In the genomic region with DNA sequence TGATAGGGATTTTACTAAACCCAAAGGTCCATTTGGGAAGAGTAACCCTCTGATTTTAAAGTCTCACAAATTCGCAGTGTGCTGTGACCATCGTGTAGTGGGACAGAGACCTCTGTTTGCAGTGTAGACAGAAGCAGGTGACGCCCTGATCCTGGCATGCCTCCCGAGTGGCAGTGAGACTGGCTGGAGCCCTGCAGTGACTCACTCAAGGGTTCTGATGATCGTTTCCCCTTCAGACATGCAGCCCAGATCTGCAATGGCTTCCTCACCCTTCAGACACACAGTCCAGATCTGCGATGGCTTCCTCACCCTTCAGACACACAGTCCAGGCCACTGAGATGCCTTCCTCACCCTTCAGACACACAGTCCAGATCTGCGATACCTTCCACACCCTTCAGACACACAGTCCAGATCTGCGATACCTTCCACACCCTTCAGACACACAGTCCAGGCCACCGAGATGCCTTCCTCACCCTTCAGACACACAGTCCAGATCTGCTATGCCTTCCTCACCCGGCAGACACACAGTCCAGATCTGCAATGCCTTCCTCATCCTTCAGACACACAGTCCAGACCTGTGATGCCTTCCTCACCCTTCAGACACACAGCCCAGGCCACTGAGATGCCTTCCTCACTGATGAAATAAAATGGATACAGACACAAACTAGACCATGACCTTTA, we compare ENCODE assay signal across 13 cellular contexts.
DNase-seq lines count a peak whose midpoint lies in the region; ATAC-seq and TF ChIP-seq lines count a peak whose summit lies in the region.
"Had no signal": no experiment of that assay in that cellular context is flagged by ENCODE, and none has a peak within 500 bp of the region (broad histone marks: within the 10 kb centered on the region; RNA-seq: fewer than 3 reads in every experiment).

No MANE protein-coding gene starts in this region.

- no peak overlapping the region for H3K4me2 ChIP-seq in osteoblast (ENCODE audit: insufficient read depth, low read length)

- no peaks in the 10 kb centered on the region for H4K20me1 ChIP-seq in osteoblast (ENCODE audit: insufficient read depth, low read length)

- peak; percentile 44 for DNase-seq in COR-L47 (lab: John Stamatoyannopoulos, UW)
- peak; percentile 22 for DNase-seq in MG63
- DNase-seq in glomerular endothelial cell (ENCODE audit: extremely low read depth, low read depth, low spot score): peak; percentile 34
- DNase-seq in osteoblast (ENCODE audit: insufficient read length, low spot score, missing footprints): peak; percentile 92
- no peak for DNase-seq in NCI-H1436 (lab: John Stamatoyannopoulos, UW)
- no peak for DNase-seq in GM10266 (ENCODE audit: extremely low spot score)
- DNase-seq in NCI-H1092 (lab: John Stamatoyannopoulos, UW): no peak
- DNase-seq: activated naive CD8-positive, alpha-beta T cell treated with anti-CD3 and anti-CD28 coated beads for 36 hours; C1 segment of cervical spinal cord; foreskin melanocyte; NCI-H446 treated with DMSO at 0.1 percent for 48 hours had no signal

- ATAC-seq in GM19395 (IDR thresholded peaks at IDR 0.05; ENCODE audit: unreplicated experiment): no peak

- H3K9me3 ChIP-seq in MG63 (no peaks in the 10 kb centered on the region), osteoblast (ENCODE audit: low read depth, low read length) (no peaks in the 10 kb centered on the region)
- H3K9me3 ChIP-seq: Peyer's patch had no signal

- H3K79me2 ChIP-seq in osteoblast (ENCODE audit: insufficient read depth, low read length): no peaks in the 10 kb centered on the region

- H3K4me1 ChIP-seq in osteoblast (ENCODE audit: insufficient read depth, low read length): no peaks in the 10 kb centered on the region
- H3K4me1 ChIP-seq: Peyer's patch had no signal

- H3K36me3 ChIP-seq in MG63: no peaks in the 10 kb centered on the region
- H3K36me3 ChIP-seq in osteoblast (ENCODE audit: insufficient read depth, low read length): peaks cover 7% of the 10 kb centered on the region

- no peak for TF ChIP-seq CTCF in osteoblast (IDR thresholded peaks at IDR 0.05; ENCODE audit: extremely low read depth, low read depth, low read length)
- no peak for TF ChIP-seq CTCF in GM10266 (IDR thresholded peaks at IDR 0.05; ENCODE audit: control insufficient read depth, insufficient read depth, low read depth, missing control alignments)

- H3K27me3 ChIP-seq in MG63 (no peaks in the 10 kb centered on the region), osteoblast (ENCODE audit: insufficient read depth, low read length) (no peaks in the 10 kb centered on the region)
- H3K27me3 ChIP-seq: Peyer's patch had no signal

- no peak overlapping the region for H3K4me3 ChIP-seq in MG63
- no peak overlapping the region for H3K4me3 ChIP-seq in osteoblast (ENCODE audit: insufficient read depth, low read length)
- H3K4me3 ChIP-seq: Peyer's patch had no signal

- no peak overlapping the region for H3K27ac ChIP-seq in osteoblast (ENCODE audit: low read depth, low read length)
- H3K27ac ChIP-seq: Peyer's patch had no signal

- H2AFZ ChIP-seq in osteoblast (ENCODE audit: low read length): peak overlapping the region; percentile 49

Comparison
In these comparisons a context has a peak if more than half of its experiments do, and no peak if none do; other contexts are left out.
1. DNase-seq: peak in COR-L47 (single experiment), MG63 (single experiment), glomerular endothelial cell (single experiment) and osteoblast (single experiment); none in NCI-H1436 (single experiment), GM10266 (single experiment) and NCI-H1092 (single experiment).